In genomic region chr16:4089811-4090293, GRCh38 we compare ENCODE assay signal across 1 cellular context.
TF ChIP-seq lines count a peak whose summit lies in the region.

No MANE protein-coding gene starts in this region.

TF ChIP-seq in SK-N-SH, 30 proteins besides CTCF, POLR2A, EP300 and RAD21 (continued from another document):
- no peak for TF ChIP-seq ZBTB33 (IDR thresholded peaks at IDR 0.05; ENCODE audit: borderline replicate concordance, low read depth)
- no peak for TF ChIP-seq POLR2AphosphoS5 (IDR thresholded peaks at IDR 0.05; ENCODE audit: low read depth, low read length)
- TF ChIP-seq MEF2A (IDR thresholded peaks at IDR 0.05; ENCODE audit: borderline replicate concordance, low read depth): no peak
- no peak for TF ChIP-seq MXI1 (IDR thresholded peaks at IDR 0.05; ENCODE audit: low read depth, low read length)
- TF ChIP-seq REST (IDR thresholded peaks at IDR 0.05; ENCODE audit: low read depth, low read length): no peak
- no peak for TF ChIP-seq RXRA (IDR thresholded peaks at IDR 0.05; ENCODE audit: borderline replicate concordance, low read depth)
